8 cellular contexts compared by ENCODE assay signal in genomic region chr19:38004100-38004504, GRCh38.
A peak's percentile ranks its signal among the peaks of the same experiment; 100 is the strongest.
DNase-seq lines count a peak whose midpoint lies in the region; ATAC-seq and TF ChIP-seq lines count a peak whose summit lies in the region.

No MANE protein-coding gene starts in this region.

- TF ChIP-seq POLR2A in NB4 (IDR thresholded peaks at IDR 0.05; ENCODE audit: extremely low read depth, insufficient read length) (no peak), prostate gland (IDR thresholded peaks at IDR 0.05) (no peak)

- DNase-seq in ELR (ENCODE audit: low read depth) (peak; percentile 50), NB4 (ENCODE audit: low read depth) (no peak), prostate gland (ENCODE audit: low spot score) (no peak), amygdala (lab: John Stamatoyannopoulos, UW) (no peak), SW 1271 (lab: John Stamatoyannopoulos, UW) (no peak), NCI-H1092 (lab: John Stamatoyannopoulos, UW) (no peak)

- ATAC-seq in esophagus mucosa (peak; percentile 29), HG03442 (IDR thresholded peaks at IDR 0.05; ENCODE audit: unreplicated experiment) (no peak)

- H3K9me3 ChIP-seq in prostate gland: no peaks in the 10 kb centered on the region

- H3K27me3 ChIP-seq in prostate gland (replicated peaks; ENCODE audit: insufficient read depth): no peaks in the 10 kb centered on the region

- intact Hi-C loops in prostate gland (cut with DNase I): no loop called here

- no peak for TF ChIP-seq CTCF in NB4 (IDR thresholded peaks at IDR 0.05; ENCODE audit: low read depth, low read length)
- no peak for TF ChIP-seq CTCF in prostate gland (IDR thresholded peaks at IDR 0.05)

- peaks cover 11% of the 10 kb centered on the region for H3K4me1 ChIP-seq in prostate gland (replicated peaks)

- peak overlapping the region; percentile 81 to 84 for H3K27ac ChIP-seq in prostate gland

- H3K4me3 ChIP-seq in NB4 (ENCODE audit: low read depth, low read length): peak overlapping the region; percentile 50
- peak overlapping the region; percentile 13 to 30 for H3K4me3 ChIP-seq in prostate gland

- H3K36me3 ChIP-seq in prostate gland: no peaks in the 10 kb centered on the region

- WGBS in prostate gland: 8% methylated on average over 3 of the region's 3 CpGs
